ENCODE assay signal across 12 cellular contexts in genomic region chr9:17082343-17082742, GRCh38. TPM values are rescaled to one million over a fixed set of nuclear protein-coding genes. Genes with fewer than 3 reads are reported as not detected.
DNase-seq lines count a peak whose midpoint lies in the region; ATAC-seq, FAIRE-seq and TF ChIP-seq lines count a peak whose summit lies in the region.
"Had no signal": no experiment of that assay in that cellular context is flagged by ENCODE, and none has a peak within 500 bp of the region (broad histone marks: within the 10 kb centered on the region; RNA-seq: fewer than 3 reads in every experiment).

No MANE protein-coding gene starts in this region.

- TF ChIP-seq CTCF in transverse colon (IDR thresholded peaks at IDR 0.05), result no peak

- ATAC-seq in right cardiac atrium (peak; percentile 71 to 77), Right ventricle myocardium superior (ENCODE audit: poor library complexity) (no peak), HG03139 (IDR thresholded peaks at IDR 0.05; ENCODE audit: unreplicated experiment) (no peak)
- ATAC-seq: pancreas had no signal

- H3K27ac ChIP-seq in right cardiac atrium (ENCODE audit: low read length) (no peak overlapping the region), transverse colon (no peak overlapping the region)
- H3K27ac ChIP-seq: pancreas had no signal

- no peak for FAIRE-seq in urothelium cell line (lab: Jason Lieb, UNC)
- FAIRE-seq: pancreas had no signal

- peaks cover 1% of the 10 kb centered on the region for H3K4me1 ChIP-seq in right cardiac atrium (ENCODE audit: control insufficient read depth, insufficient read depth, low read length)
- no peaks in the 10 kb centered on the region for H3K4me1 ChIP-seq in transverse colon
- H3K4me1 ChIP-seq: pancreas had no signal

- no peaks in the 10 kb centered on the region for H3K36me3 ChIP-seq in transverse colon
- H3K36me3 ChIP-seq: pancreas had no signal

- DNase-seq in right cardiac atrium, result peak in 1 of 3 donors; percentile 60
- DNase-seq in Right ventricle myocardium superior, result no peak
- peak; percentile 69 for DNase-seq in astrocyte of the hippocampus (ENCODE audit: low read depth, low spot score)
- peak; percentile 82 for DNase-seq in islet precursor cell
- DNase-seq in urothelium cell line (ENCODE audit: low spot score), result peak; percentile 21
- DNase-seq in transverse colon, result no peak
- no peak for DNase-seq in effector CD4-positive, alpha-beta T cell
- DNase-seq: caudate nucleus, hippocampal formation, NCI-H2081 treated with DMSO at 0.1 percent for 48 hours, pancreas had no signal

- in situ Hi-C loops in transverse colon (cut with MboI; ENCODE audit: low pct_ligation_motif_present in 1 of 4, low pct_unique_long_range_greater_than_20kb in 1 of 4, low sequenced_read_pairs in 3 of 4), result no loop called here

- no peak for TF ChIP-seq EP300 in transverse colon (IDR thresholded peaks at IDR 0.05; ENCODE audit: low read depth)

- TF ChIP-seq POLR2A in transverse colon (IDR thresholded peaks at IDR 0.05), result no peak

- no peaks in the 10 kb centered on the region for H3K9me3 ChIP-seq in right cardiac atrium (ENCODE audit: control insufficient read depth, low read length)
- H3K9me3 ChIP-seq in transverse colon, result no peaks in the 10 kb centered on the region
- H3K9me3 ChIP-seq: pancreas had no signal

- H3K27me3 ChIP-seq in right cardiac atrium (ENCODE audit: control insufficient read depth, insufficient read depth) (no peaks in the 10 kb centered on the region), transverse colon (no peaks in the 10 kb centered on the region)
- H3K27me3 ChIP-seq: pancreas had no signal

- intact Hi-C loops in right cardiac atrium (cut with DNase I) (no loop called here), Right ventricle myocardium superior (cut with DNase I) (no loop called here), transverse colon (cut with DNase I; ENCODE audit: low total_unique reads) (no loop called here)

- no peak overlapping the region for H3K4me3 ChIP-seq in right cardiac atrium (ENCODE audit: low read length)
- H3K4me3 ChIP-seq in transverse colon, result no peak overlapping the region
- H3K4me3 ChIP-seq: pancreas had no signal

- WGBS in right cardiac atrium, result 24% methylated on average over 5 of the region's 5 CpGs
- WGBS in transverse colon (ENCODE audit: low coverage in 1 of 2), 2 donors, result 62 to 80% methylated on average over 2 to 5 of the region's 5 CpGs

RNA-seq across cellular contexts. Expression of gene CNTLN, which starts 52.5 kb away (rescaled TPM):
- 1 to 10 TPM; 4.3 to 6.9 (median 5.4) TPM for total RNA-seq in right cardiac atrium
- 2.0 TPM for polyA plus RNA-seq in right cardiac atrium
- total RNA-seq in Right ventricle myocardium superior, result 3.1 TPM
- 1 to 10 TPM; 1.6 to 7.0 (median 2.4) TPM for total RNA-seq in transverse colon

Comparison
In these comparisons a context has a peak if more than half of its experiments do, and no peak if none do; other contexts are left out.
1. ATAC-seq: peak in right cardiac atrium (2 of 2); none in Right ventricle myocardium superior (single experiment) and HG03139 (single experiment).
2. DNase-seq: peak in astrocyte of the hippocampus (single experiment), islet precursor cell (single experiment) and urothelium cell line (single experiment); none in Right ventricle myocardium superior (single experiment), transverse colon (single experiment) and effector CD4-positive, alpha-beta T cell (single experiment).